ENCODE assay signal across 1 cellular context in genomic region chr6:41214559-41215238, GRCh38.
TF ChIP-seq lines count a peak whose summit lies in the region.

No MANE protein-coding gene starts in this region.

TF ChIP-seq in HepG2, 621 proteins besides CTCF, POLR2A, EP300 and RAD21 (continued from another document and continues in another):
- TF ChIP-seq E2F1 (CRISPR knock-in tag; IDR thresholded peaks at IDR 0.05) (no peak), CAMTA2 (CRISPR knock-in tag; IDR thresholded peaks at IDR 0.05; ENCODE audit: borderline replicate concordance) (no peak), ZMYM3 (CRISPR knock-in tag; IDR thresholded peaks at IDR 0.05) (no peak), GFI1 (CRISPR knock-in tag; IDR thresholded peaks at IDR 0.05; ENCODE audit: borderline replicate concordance) (no peak), SRSF9 (IDR thresholded peaks at IDR 0.05; ENCODE audit: borderline replicate concordance, insufficient read depth, low read depth, low read length, poor library complexity, severe bottlenecking) (no peak), PPARG (CRISPR knock-in tag; conservative IDR thresholded peaks at IDR 0.05) (no peak), MYNN (CRISPR knock-in tag; IDR thresholded peaks at IDR 0.05; ENCODE audit: low read depth) (no peak), BCL6 (CRISPR knock-in tag; IDR thresholded peaks at IDR 0.05) (no peak), GPN1 (CRISPR knock-in tag; IDR thresholded peaks at IDR 0.05; ENCODE audit: borderline replicate concordance) (no peak), AHDC1 (CRISPR knock-in tag; IDR thresholded peaks at IDR 0.05; ENCODE audit: borderline replicate concordance) (peak; percentile 29; the same call in 1 of the 2 replicates), RELA (CRISPR knock-in tag; IDR thresholded peaks at IDR 0.05) (no peak), ZNF296 (CRISPR knock-in tag; conservative IDR thresholded peaks at IDR 0.05) (no peak), ZC3H13 (CRISPR knock-in tag; IDR thresholded peaks at IDR 0.05) (no peak), ELF3 (CRISPR knock-in tag; IDR thresholded peaks at IDR 0.05) (peak; percentile 78), SALL1 (CRISPR knock-in tag; IDR thresholded peaks at IDR 0.05) (0 out of 2 replicates have a peak, but pooled peaks have one; percentile 14), MTA1 (CRISPR knock-in tag; IDR thresholded peaks at IDR 0.05; ENCODE audit: borderline replicate concordance) (no peak), ZNF24 (IDR thresholded peaks at IDR 0.05) (no peak), NFRKB (IDR thresholded peaks at IDR 0.05) (no peak), ZNF326 (CRISPR knock-in tag; IDR thresholded peaks at IDR 0.05; ENCODE audit: borderline replicate concordance) (no peak), CEBPB (IDR thresholded peaks at IDR 0.05; ENCODE audit: borderline replicate concordance, low read depth, low read length) (no peak), ZNF615 (CRISPR knock-in tag; IDR thresholded peaks at IDR 0.05; ENCODE audit: borderline replicate concordance) (no peak), JUNB (CRISPR knock-in tag; IDR thresholded peaks at IDR 0.05; ENCODE audit: borderline replicate concordance) (0 out of 2 replicates have a peak, but pooled peaks have one; percentile 28), ZKSCAN5 (CRISPR knock-in tag; IDR thresholded peaks at IDR 0.05) (no peak), TRAFD1 (CRISPR knock-in tag; IDR thresholded peaks at IDR 0.05; ENCODE audit: borderline replicate concordance) (no peak), ZNF549 (CRISPR knock-in tag; IDR thresholded peaks at IDR 0.05) (no peak), ZNF672 (CRISPR knock-in tag; IDR thresholded peaks at IDR 0.05) (no peak), TCF12 (IDR thresholded peaks at IDR 0.05) (no peak), TCF12 (CRISPR knock-in tag; IDR thresholded peaks at IDR 0.05) (no peak), ZNF34 (CRISPR knock-in tag; IDR thresholded peaks at IDR 0.05; ENCODE audit: borderline replicate concordance) (no peak), RXRA (CRISPR knock-in tag; IDR thresholded peaks at IDR 0.05) (peak; percentile 17; the same call in 1 of the 2 replicates), JUN (CRISPR knock-in tag; IDR thresholded peaks at IDR 0.05) (0 out of 2 replicates have a peak, but pooled peaks have one; percentile 41), SIX1 (CRISPR knock-in tag; IDR thresholded peaks at IDR 0.05; ENCODE audit: borderline replicate concordance) (no peak), ZNF451 (CRISPR knock-in tag; IDR thresholded peaks at IDR 0.05) (no peak), ZBTB33 (CRISPR knock-in tag; IDR thresholded peaks at IDR 0.05) (no peak), HIC2 (CRISPR knock-in tag; IDR thresholded peaks at IDR 0.05; ENCODE audit: low read depth) (no peak), ZNF12 (CRISPR knock-in tag; IDR thresholded peaks at IDR 0.05) (no peak), ZBTB7A (CRISPR knock-in tag; IDR thresholded peaks at IDR 0.05) (no peak), ZBTB21 (CRISPR knock-in tag; IDR thresholded peaks at IDR 0.05) (no peak), PAWR (CRISPR knock-in tag; IDR thresholded peaks at IDR 0.05; ENCODE audit: borderline replicate concordance) (no peak), ZNF44 (CRISPR knock-in tag; IDR thresholded peaks at IDR 0.05) (no peak), ISL2 (CRISPR knock-in tag; IDR thresholded peaks at IDR 0.05) (no peak), ZEB1 (IDR thresholded peaks at IDR 0.05; ENCODE audit: insufficient replicate concordance, low read depth) (peak; percentile 73), ZNF562 (CRISPR knock-in tag; IDR thresholded peaks at IDR 0.05; ENCODE audit: borderline replicate concordance) (peak; percentile 84; the same call in 1 of the 2 replicates), KDM4B (CRISPR knock-in tag; IDR thresholded peaks at IDR 0.05) (no peak)
- TF ChIP-seq, protein P1, sequence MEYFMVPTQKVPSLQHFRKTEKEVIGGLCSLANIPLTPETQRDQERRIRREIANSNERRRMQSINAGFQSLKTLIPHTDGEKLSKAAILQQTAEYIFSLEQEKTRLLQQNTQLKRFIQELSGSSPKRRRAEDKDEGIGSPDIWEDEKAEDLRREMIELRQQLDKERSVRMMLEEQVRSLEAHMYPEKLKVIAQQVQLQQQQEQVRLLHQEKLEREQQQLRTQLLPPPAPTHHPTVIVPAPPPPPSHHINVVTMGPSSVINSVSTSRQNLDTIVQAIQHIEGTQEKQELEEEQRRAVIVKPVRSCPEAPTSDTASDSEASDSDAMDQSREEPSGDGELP (IDR thresholded peaks at IDR 0.05; ENCODE audit: borderline replicate concordance, low read depth): peak; percentile 48; the same call in 1 of the 2 replicates
- TF ChIP-seq, protein P2, sequence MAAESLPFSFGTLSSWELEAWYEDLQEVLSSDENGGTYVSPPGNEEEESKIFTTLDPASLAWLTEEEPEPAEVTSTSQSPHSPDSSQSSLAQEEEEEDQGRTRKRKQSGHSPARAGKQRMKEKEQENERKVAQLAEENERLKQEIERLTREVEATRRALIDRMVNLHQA (CRISPR knock-in tag; IDR thresholded peaks at IDR 0.05): no peak
- TF ChIP-seq, protein P3, sequence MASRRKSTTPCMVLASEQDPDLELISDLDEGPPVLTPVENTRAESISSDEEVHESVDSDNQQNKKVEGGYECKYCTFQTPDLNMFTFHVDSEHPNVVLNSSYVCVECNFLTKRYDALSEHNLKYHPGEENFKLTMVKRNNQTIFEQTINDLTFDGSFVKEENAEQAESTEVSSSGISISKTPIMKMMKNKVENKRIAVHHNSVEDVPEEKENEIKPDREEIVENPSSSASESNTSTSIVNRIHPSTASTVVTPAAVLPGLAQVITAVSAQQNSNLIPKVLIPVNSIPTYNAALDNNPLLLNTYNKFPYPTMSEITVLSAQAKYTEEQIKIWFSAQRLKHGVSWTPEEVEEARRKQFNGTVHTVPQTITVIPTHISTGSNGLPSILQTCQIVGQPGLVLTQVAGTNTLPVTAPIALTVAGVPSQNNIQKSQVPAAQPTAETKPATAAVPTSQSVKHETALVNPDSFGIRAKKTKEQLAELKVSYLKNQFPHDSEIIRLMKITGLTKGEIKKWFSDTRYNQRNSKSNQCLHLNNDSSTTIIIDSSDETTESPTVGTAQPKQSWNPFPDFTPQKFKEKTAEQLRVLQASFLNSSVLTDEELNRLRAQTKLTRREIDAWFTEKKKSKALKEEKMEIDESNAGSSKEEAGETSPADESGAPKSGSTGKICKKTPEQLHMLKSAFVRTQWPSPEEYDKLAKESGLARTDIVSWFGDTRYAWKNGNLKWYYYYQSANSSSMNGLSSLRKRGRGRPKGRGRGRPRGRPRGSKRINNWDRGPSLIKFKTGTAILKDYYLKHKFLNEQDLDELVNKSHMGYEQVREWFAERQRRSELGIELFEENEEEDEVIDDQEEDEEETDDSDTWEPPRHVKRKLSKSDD (CRISPR knock-in tag; IDR thresholded peaks at IDR 0.05; ENCODE audit: low read depth): no peak
- TF ChIP-seq, protein P4, sequence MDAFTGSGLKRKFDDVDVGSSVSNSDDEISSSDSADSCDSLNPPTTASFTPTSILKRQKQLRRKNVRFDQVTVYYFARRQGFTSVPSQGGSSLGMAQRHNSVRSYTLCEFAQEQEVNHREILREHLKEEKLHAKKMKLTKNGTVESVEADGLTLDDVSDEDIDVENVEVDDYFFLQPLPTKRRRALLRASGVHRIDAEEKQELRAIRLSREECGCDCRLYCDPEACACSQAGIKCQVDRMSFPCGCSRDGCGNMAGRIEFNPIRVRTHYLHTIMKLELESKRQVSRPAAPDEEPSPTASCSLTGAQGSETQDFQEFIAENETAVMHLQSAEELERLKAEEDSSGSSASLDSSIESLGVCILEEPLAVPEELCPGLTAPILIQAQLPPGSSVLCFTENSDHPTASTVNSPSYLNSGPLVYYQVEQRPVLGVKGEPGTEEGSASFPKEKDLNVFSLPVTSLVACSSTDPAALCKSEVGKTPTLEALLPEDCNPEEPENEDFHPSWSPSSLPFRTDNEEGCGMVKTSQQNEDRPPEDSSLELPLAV (CRISPR knock-in tag; conservative IDR thresholded peaks at IDR 0.05; ENCODE audit: low read depth): no peak
